Comparison of ENCODE assay signal across 10 cellular contexts in the genomic region with DNA sequence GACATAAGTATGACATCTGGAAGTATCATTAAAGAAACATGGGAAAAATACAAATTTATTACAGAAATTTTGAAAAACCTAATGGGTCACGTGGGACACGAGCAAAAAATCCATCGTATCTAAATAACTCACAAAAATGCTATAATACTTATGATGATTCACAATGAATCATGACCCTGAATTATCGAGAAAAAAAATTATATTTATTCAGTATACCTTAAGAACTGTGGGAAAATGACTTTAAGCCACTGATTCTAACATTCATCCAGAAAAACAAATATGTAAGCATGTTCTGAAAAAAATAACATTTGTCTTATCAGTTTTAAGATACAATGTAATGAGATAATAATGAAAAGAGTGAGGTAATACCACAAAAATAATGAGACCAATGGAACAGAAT. TPM values are rescaled to one million over a fixed set of nuclear protein-coding genes. Genes with fewer than 3 reads are reported as not detected.
"Had no signal": no experiment of that assay in that cellular context is flagged by ENCODE, and none has a peak within 500 bp of the region (broad histone marks: within the 10 kb centered on the region; RNA-seq: fewer than 3 reads in every experiment).

No MANE protein-coding gene starts in this region.

- H3K4me1 Mint-ChIP-seq: IgD-negative memory B cell had no signal

- DNase-seq: GM23248, GOT3, H7, HFFc6, KBM-7 had no signal

- H3K27ac ChIP-seq: GM23248, HL-60 had no signal

- H2AFZ ChIP-seq: GM23248 had no signal

- ATAC-seq: HCT116, HepG2 had no signal

- H3K36me3 ChIP-seq: HAP-1 had no signal

- H3K4me3 ChIP-seq: GM23248, HAP-1 had no signal

- H3K9me3 Mint-ChIP-seq: HFFc6 had no signal

- H3K27ac Mint-ChIP-seq: HFFc6, IgD-negative memory B cell had no signal

- FAIRE-seq: HepG2 had no signal

- H3K36me3 Mint-ChIP-seq: IgD-negative memory B cell had no signal

- H3K4me3 Mint-ChIP-seq: HFFc6, IgD-negative memory B cell had no signal

- H3K9me3 ChIP-seq: HAP-1 had no signal

RNA-seq across cellular contexts. Expression of a gene that starts 51.8 kb away (rescaled TPM):
- total RNA-seq: GM23248 had no signal
- polyA plus RNA-seq: IgD-negative memory B cell had no signal
